ENCODE assay signal across 9 cellular contexts in the genomic region with DNA sequence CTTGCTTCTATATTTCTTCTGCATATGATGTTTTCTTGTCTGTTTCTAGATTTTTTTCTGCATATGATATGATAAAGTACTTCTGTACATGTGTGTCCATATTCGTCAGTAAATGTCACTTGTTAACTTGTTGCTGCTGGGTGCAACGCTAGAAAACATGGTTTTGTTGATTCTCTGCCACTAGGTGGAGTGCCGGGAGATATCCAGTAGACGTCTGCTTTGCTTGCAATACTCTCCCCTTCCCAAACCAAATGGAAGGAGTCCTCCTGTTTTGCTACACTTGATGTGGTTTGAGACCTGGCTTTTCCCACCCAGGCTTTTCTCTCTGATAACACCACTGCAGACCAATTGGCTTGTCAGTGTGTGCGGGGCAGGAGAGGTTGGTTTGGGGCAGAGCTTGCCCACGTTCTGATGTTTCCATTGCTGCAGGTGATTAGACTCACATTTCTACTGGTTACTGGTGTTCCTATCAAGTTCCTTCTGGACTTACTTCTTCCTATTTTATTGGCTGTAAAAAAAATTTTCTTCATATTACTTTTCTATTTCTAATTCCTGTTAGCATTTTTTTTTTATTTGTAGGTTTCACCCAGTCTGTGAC.
DNase-seq lines count a peak whose midpoint lies in the region; TF ChIP-seq lines count a peak whose summit lies in the region.
"Had no signal": no experiment of that assay in that cellular context is flagged by ENCODE, and none has a peak within 500 bp of the region (broad histone marks: within the 10 kb centered on the region; RNA-seq: fewer than 3 reads in every experiment).

No MANE protein-coding gene starts in this region.

- H3K9me3 Mint-ChIP-seq in progenitor cell of endocrine pancreas (ENCODE audit: low read depth), result peaks cover 3% of the 10 kb centered on the region

- TF ChIP-seq POLR2A in uterus (IDR thresholded peaks at IDR 0.05), result no peak

- no peaks in the 10 kb centered on the region for H3K9me3 ChIP-seq in uterus

- intact Hi-C loops in dorsolateral prefrontal cortex (cut with DNase I) (no loop called here), uterus (cut with DNase I; ENCODE audit: low total_unique reads) (no loop called here)

- H3K27ac ChIP-seq in dorsolateral prefrontal cortex (no peak overlapping the region), uterus (no peak overlapping the region)

- no peak overlapping the region for H3K27ac Mint-ChIP-seq in progenitor cell of endocrine pancreas
- H3K27ac Mint-ChIP-seq: stimulated activated naive CD8-positive, alpha-beta T cell treated with anti-CD3 and anti-CD28 coated beads, Interleukin-15, Interleukin-2, amounts not matched to agents 100 ng/mL and 50 ng/mL, for 24 hours had no signal

- no peaks in the 10 kb centered on the region for H3K36me3 ChIP-seq in uterus

- H3K36me3 Mint-ChIP-seq in progenitor cell of endocrine pancreas (ENCODE audit: insufficient read depth), result no peaks in the 10 kb centered on the region

- no peaks in the 10 kb centered on the region for H3K27me3 Mint-ChIP-seq in progenitor cell of endocrine pancreas
- H3K27me3 Mint-ChIP-seq: stimulated activated naive CD8-positive, alpha-beta T cell treated with anti-CD3 and anti-CD28 coated beads, Interleukin-15, Interleukin-2, amounts not matched to agents 100 ng/mL and 50 ng/mL, for 24 hours had no signal

- TF ChIP-seq CTCF in HFF-Myc (IDR thresholded peaks at IDR 0.05; ENCODE audit: low read depth, low read length, missing control alignments) (peak; percentile 40), dorsolateral prefrontal cortex (IDR thresholded peaks at IDR 0.05 in 54 of 56, conservative IDR thresholded peaks at IDR 0.05 in 2 of 56; ENCODE audit: low read depth in 1 of 56, partially characterized antibody in 56 of 56) (peak in 53 of 56 donors; percentile 12 to 66 (median 44)), progenitor cell of endocrine pancreas (IDR thresholded peaks at IDR 0.05; ENCODE audit: unreplicated experiment) (peak; percentile 76), uterus (IDR thresholded peaks at IDR 0.05) (no peak)

- DNase-seq in DMS53 (lab: John Stamatoyannopoulos, UW), result peak; percentile 86
- no peak for DNase-seq in HFF-Myc (ENCODE audit: extremely low read depth, low read depth)
- peak; percentile 66 for DNase-seq in NOMO-1 treated with DMSO at 0.1 percent for 48 hours (lab: John Stamatoyannopoulos, UW; ENCODE audit: unreplicated experiment)
- DNase-seq in dorsolateral prefrontal cortex, result no peak
- DNase-seq in progenitor cell of endocrine pancreas (ENCODE audit: low spot score, unreplicated experiment), result peak; percentile 15
- no peak for DNase-seq in NCI-H1105 treated with DMSO at 0.1 percent for 48 hours (lab: John Stamatoyannopoulos, UW)
- DNase-seq in activated CD4-positive, alpha-beta T cell treated with anti-CD3 and anti-CD28 coated beads for 1 hour, result no peak
- no peak for DNase-seq in uterus

- H3K4me3 ChIP-seq in HFF-Myc (replicated peaks; ENCODE audit: low read depth, low read length) (no peak overlapping the region), dorsolateral prefrontal cortex (no peak overlapping the region), uterus (no peak overlapping the region)

- H3K27me3 ChIP-seq in dorsolateral prefrontal cortex, result no peaks in the 10 kb centered on the region
- no peaks in the 10 kb centered on the region for H3K27me3 ChIP-seq in uterus

- no peaks in the 10 kb centered on the region for H3K4me1 ChIP-seq in uterus

- no peak overlapping the region for H3K4me3 Mint-ChIP-seq in progenitor cell of endocrine pancreas (ENCODE audit: low read depth)
- H3K4me3 Mint-ChIP-seq: stimulated activated naive CD8-positive, alpha-beta T cell treated with anti-CD3 and anti-CD28 coated beads, Interleukin-15, Interleukin-2, amounts not matched to agents 100 ng/mL and 50 ng/mL, for 24 hours had no signal

- H3K4me1 Mint-ChIP-seq in progenitor cell of endocrine pancreas (ENCODE audit: low read depth), result peaks cover 4% of the 10 kb centered on the region

Comparison
In these comparisons a context has a peak if more than half of its experiments do, and no peak if none do; other contexts are left out.
1. DNase-seq: peak in DMS53 (single experiment), NOMO-1 treated with DMSO at 0.1 percent for 48 hours (single experiment) and progenitor cell of endocrine pancreas (single experiment); none in HFF-Myc (single experiment), dorsolateral prefrontal cortex (0 of 10), NCI-H1105 treated with DMSO at 0.1 percent for 48 hours (single experiment), activated CD4-positive, alpha-beta T cell treated with anti-CD3 and anti-CD28 coated beads for 1 hour (single experiment) and uterus (0 of 2).
2. CTCF ChIP-seq: peak in HFF-Myc (single experiment), dorsolateral prefrontal cortex (53 of 56) and progenitor cell of endocrine pancreas (single experiment); none in uterus (0 of 4).